ENCODE assay signal across 22 cellular contexts in genomic region chr9:76884823-76885222, GRCh38. TPM values are rescaled to one million over a fixed set of nuclear protein-coding genes. Genes with fewer than 3 reads are reported as not detected.
"Had no signal": no experiment of that assay in that cellular context is flagged by ENCODE, and none has a peak within 500 bp of the region (broad histone marks: within the 10 kb centered on the region; RNA-seq: fewer than 3 reads in every experiment).

No MANE protein-coding gene starts in this region.

- ATAC-seq: gastrocnemius medialis; left cardiac atrium; left ventricle myocardium superior; naive thymus-derived CD8-positive, alpha-beta T cell; stimulated activated effector memory CD8-positive, alpha-beta T cell treated with anti-CD3 and anti-CD28 coated beads, Interleukin-12 subunit alpha, Interleukin-12 subunit beta, amount 100 ng/mL, for 72 hours; stimulated activated naive CD8-positive, alpha-beta T cell treated with anti-CD3 and anti-CD28 coated beads, Interleukin-15, Interleukin-2, amounts not matched to agents 100 U/mL and 50 U/mL, for 24 hours had no signal

- H3K9me3 Mint-ChIP-seq: naive thymus-derived CD8-positive, alpha-beta T cell; stimulated activated effector memory CD8-positive, alpha-beta T cell treated with anti-CD3 and anti-CD28 coated beads, Interleukin-12 subunit alpha, Interleukin-12 subunit beta, amount 100 ng/mL, for 72 hours had no signal

- H3K36me3 ChIP-seq: gastrocnemius medialis, neutrophil, right atrium auricular region, suprapubic skin, thyroid gland, upper lobe of left lung, vagina had no signal

- H3K4me3 Mint-ChIP-seq: immature natural killer cell; naive thymus-derived CD8-positive, alpha-beta T cell; stimulated activated effector memory CD8-positive, alpha-beta T cell treated with anti-CD3 and anti-CD28 coated beads, Interleukin-12 subunit alpha, Interleukin-12 subunit beta, amount 100 ng/mL, for 72 hours had no signal

- H3K36me3 Mint-ChIP-seq: immature natural killer cell; naive thymus-derived CD8-positive, alpha-beta T cell; stimulated activated effector memory CD8-positive, alpha-beta T cell treated with anti-CD3 and anti-CD28 coated beads, Interleukin-12 subunit alpha, Interleukin-12 subunit beta, amount 100 ng/mL, for 72 hours had no signal

- H3K27ac ChIP-seq: coronary artery, gastrocnemius medialis, neutrophil, right atrium auricular region, suprapubic skin, thyroid gland, upper lobe of left lung, vagina had no signal

- H3K4me3 ChIP-seq: coronary artery, gastrocnemius medialis, lung, right atrium auricular region, suprapubic skin, thyroid gland, upper lobe of left lung, vagina had no signal

- H3K9me3 ChIP-seq: gastrocnemius medialis, neutrophil, right atrium auricular region, suprapubic skin, thyroid gland, upper lobe of left lung, vagina had no signal

- H3K4me1 Mint-ChIP-seq: immature natural killer cell; naive thymus-derived CD8-positive, alpha-beta T cell; stimulated activated effector memory CD8-positive, alpha-beta T cell treated with anti-CD3 and anti-CD28 coated beads, Interleukin-12 subunit alpha, Interleukin-12 subunit beta, amount 100 ng/mL, for 72 hours had no signal

- DNase-seq: effector CD8-positive, alpha-beta T cell; gastrocnemius medialis; glutamatergic neuron; immature natural killer cell; kidney; left cardiac atrium; left ventricle myocardium superior; mesenchymal stem cell; midbrain; naive thymus-derived CD8-positive, alpha-beta T cell; stimulated activated CD4-positive, alpha-beta T cell treated with anti-CD3 and anti-CD28 coated beads, Interleukin-4, amount 100 ng/mL, for 1 hour; stimulated activated CD8-positive, alpha-beta memory T cell treated with anti-CD3 and anti-CD28 coated beads, Interleukin-4, amount 100 ng/mL, for 48 hours; stimulated activated naive CD8-positive, alpha-beta T cell treated with anti-CD3 and anti-CD28 coated beads, Interleukin-15, Interleukin-2, amounts not matched to agents 100 U/mL and 50 U/mL, for 24 hours; thyroid gland; upper lobe of left lung had no signal

- FAIRE-seq: kidney had no signal

- H3K27ac Mint-ChIP-seq: immature natural killer cell; naive thymus-derived CD8-positive, alpha-beta T cell; stimulated activated effector memory CD8-positive, alpha-beta T cell treated with anti-CD3 and anti-CD28 coated beads, Interleukin-12 subunit alpha, Interleukin-12 subunit beta, amount 100 ng/mL, for 72 hours had no signal

- H3K4me1 ChIP-seq: gastrocnemius medialis, right atrium auricular region, suprapubic skin, thyroid gland, upper lobe of left lung, vagina had no signal

- H3K27me3 ChIP-seq: gastrocnemius medialis, neutrophil, right atrium auricular region, suprapubic skin, thyroid gland, upper lobe of left lung, vagina had no signal

RNA-seq across cellular contexts. Expression of gene PRUNE2, which starts 21.1 kb away (rescaled TPM):
- total RNA-seq: naive thymus-derived CD8-positive, alpha-beta T cell had no signal
- polyA plus RNA-seq: naive thymus-derived CD8-positive, alpha-beta T cell had no signal
